ENCODE assay signal across 26 cellular contexts in the genomic region with DNA sequence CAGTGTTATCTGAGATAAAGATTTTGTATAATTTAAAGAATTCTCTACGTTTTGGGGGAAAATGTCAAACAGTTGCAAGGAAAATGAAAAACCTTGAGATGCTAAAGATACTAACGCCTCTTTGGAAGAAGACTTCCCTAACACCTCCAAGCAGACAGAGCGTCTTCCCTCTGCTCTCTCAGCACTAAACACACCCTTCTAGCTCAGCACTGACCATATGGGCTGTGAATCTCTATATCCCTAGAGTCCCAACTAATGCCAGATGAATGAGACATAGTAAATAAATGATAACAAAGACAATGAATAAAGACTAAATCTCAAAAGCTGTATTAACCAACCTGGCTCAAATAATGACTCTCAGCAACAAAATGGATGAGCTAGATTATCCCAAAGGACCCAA.
"Had no signal": no experiment of that assay in that cellular context is flagged by ENCODE, and none has a peak within 500 bp of the region (broad histone marks: within the 10 kb centered on the region; RNA-seq: fewer than 3 reads in every experiment).

No MANE protein-coding gene starts in this region.

- H3K27ac ChIP-seq: brain microvascular endothelial cell, dorsolateral prefrontal cortex, gastroesophageal sphincter, heart left ventricle, parathyroid adenoma, thyroid gland, upper lobe of right lung, VCaP had no signal

- H2AFZ ChIP-seq: parathyroid adenoma had no signal

- H3K27ac Mint-ChIP-seq: activated naive CD4-positive, alpha-beta T cell treated with anti-CD3 and anti-CD28 coated beads, Interleukin-2, amount 50 U/mL, for 72 hours; activated T-cell treated with anti-CD3 and anti-CD28 coated beads, Interleukin-2, amount 50 U/mL, for 24 hours; activated T-helper 17 cell treated with anti-CD3 and anti-CD28 coated beads, Interleukin-2, amount 50 U/mL, for 72 hours; effector memory CD8-positive, alpha-beta T cell; stimulated activated naive CD8-positive, alpha-beta T cell treated with anti-CD3 and anti-CD28 coated beads, Interleukin-15, Interleukin-2, amounts not matched to agents 100 ng/mL and 50 ng/mL, for 24 hours; T-helper 2 cell treated with Interferon-gamma antibody and Interleukin-4, amounts not matched to agents 5 μg/mL and 100 μg/mL, for 36 hours had no signal

- H3K9ac ChIP-seq: parathyroid adenoma had no signal

- H3K4me3 Mint-ChIP-seq: activated T-cell treated with anti-CD3 and anti-CD28 coated beads, Interleukin-2, amount 50 U/mL, for 24 hours; activated T-helper 17 cell treated with anti-CD3 and anti-CD28 coated beads, Interleukin-2, amount 50 U/mL, for 72 hours; effector memory CD8-positive, alpha-beta T cell; stimulated activated naive CD8-positive, alpha-beta T cell treated with anti-CD3 and anti-CD28 coated beads, Interleukin-15, Interleukin-2, amounts not matched to agents 100 ng/mL and 50 ng/mL, for 24 hours; T-helper 2 cell treated with Interferon-gamma antibody and Interleukin-4, amounts not matched to agents 5 μg/mL and 100 μg/mL, for 36 hours had no signal

- H3K27me3 ChIP-seq: brain microvascular endothelial cell, gastroesophageal sphincter, heart left ventricle, thyroid gland, upper lobe of right lung had no signal

- H3K4me1 Mint-ChIP-seq: activated T-helper 17 cell treated with anti-CD3 and anti-CD28 coated beads, Interleukin-2, amount 50 U/mL, for 72 hours had no signal

- H3K9me3 ChIP-seq: gastroesophageal sphincter, heart left ventricle, mucosa of descending colon, thyroid gland, upper lobe of right lung had no signal

- H3K9me3 Mint-ChIP-seq: activated naive CD4-positive, alpha-beta T cell treated with anti-CD3 and anti-CD28 coated beads, Interleukin-2, amount 50 U/mL, for 72 hours; activated T-cell treated with anti-CD3 and anti-CD28 coated beads, Interleukin-2, amount 50 U/mL, for 24 hours; activated T-helper 17 cell treated with anti-CD3 and anti-CD28 coated beads, Interleukin-2, amount 50 U/mL, for 72 hours; effector memory CD8-positive, alpha-beta T cell; stimulated activated naive CD8-positive, alpha-beta T cell treated with anti-CD3 and anti-CD28 coated beads, Interleukin-15, Interleukin-2, amounts not matched to agents 100 ng/mL and 50 ng/mL, for 24 hours; T-helper 2 cell treated with Interferon-gamma antibody and Interleukin-4, amounts not matched to agents 5 μg/mL and 100 μg/mL, for 36 hours had no signal

- H3K4me3 ChIP-seq: dorsolateral prefrontal cortex, gastroesophageal sphincter, heart left ventricle, mucosa of descending colon, thyroid gland, upper lobe of right lung had no signal

- H3K4me1 ChIP-seq: gastroesophageal sphincter, heart left ventricle, parathyroid adenoma, thyroid gland, upper lobe of right lung had no signal

- H3K36me3 ChIP-seq: brain microvascular endothelial cell, thyroid gland, upper lobe of right lung had no signal

- ATAC-seq: activated naive CD4-positive, alpha-beta T cell treated with anti-CD3 and anti-CD28 coated beads, Interleukin-2, amount 50 U/mL, for 72 hours; activated T-helper 17 cell treated with anti-CD3 and anti-CD28 coated beads, Interleukin-2, amount 50 U/mL, for 72 hours; effector memory CD8-positive, alpha-beta T cell; esophagus mucosa; gastroesophageal sphincter; heart left ventricle; left ventricle myocardium superior; mucosa of descending colon; right cardiac atrium; upper lobe of right lung had no signal

- H3K27me3 Mint-ChIP-seq: activated T-cell treated with anti-CD3 and anti-CD28 coated beads, Interleukin-2, amount 50 U/mL, for 24 hours; activated T-helper 17 cell treated with anti-CD3 and anti-CD28 coated beads, Interleukin-2, amount 50 U/mL, for 72 hours; effector memory CD8-positive, alpha-beta T cell; stimulated activated naive CD8-positive, alpha-beta T cell treated with anti-CD3 and anti-CD28 coated beads, Interleukin-15, Interleukin-2, amounts not matched to agents 100 ng/mL and 50 ng/mL, for 24 hours had no signal

- DNase-seq: activated CD4-positive, alpha-beta T cell treated with anti-CD3 and anti-CD28 coated beads, Interleukin-2, amount 50 U/mL, for 4 hours; activated CD8-positive, alpha-beta memory T cell treated with anti-CD3 and anti-CD28 coated beads for 24 hours; activated CD8-positive, alpha-beta memory T cell treated with anti-CD3 and anti-CD28 coated beads, Interleukin-2, amount 50 U/mL, for 4 hours; activated T-cell treated with anti-CD3 and anti-CD28 coated beads, Interleukin-2, amount 50 U/mL, for 24 hours; aorta; brain microvascular endothelial cell; caudate nucleus; dorsolateral prefrontal cortex; effector memory CD8-positive, alpha-beta T cell; heart left ventricle; left ventricle myocardium superior; mucosa of descending colon; nucleus accumbens; right cardiac atrium; stimulated activated CD4-positive, alpha-beta T cell treated with anti-CD3 and anti-CD28 coated beads, Interleukin-4, amount 100 ng/mL, for 24 hours; substantia nigra; thyroid gland; upper lobe of right lung had no signal
